ENCODE assay signal across 11 cellular contexts in the genomic region with DNA sequence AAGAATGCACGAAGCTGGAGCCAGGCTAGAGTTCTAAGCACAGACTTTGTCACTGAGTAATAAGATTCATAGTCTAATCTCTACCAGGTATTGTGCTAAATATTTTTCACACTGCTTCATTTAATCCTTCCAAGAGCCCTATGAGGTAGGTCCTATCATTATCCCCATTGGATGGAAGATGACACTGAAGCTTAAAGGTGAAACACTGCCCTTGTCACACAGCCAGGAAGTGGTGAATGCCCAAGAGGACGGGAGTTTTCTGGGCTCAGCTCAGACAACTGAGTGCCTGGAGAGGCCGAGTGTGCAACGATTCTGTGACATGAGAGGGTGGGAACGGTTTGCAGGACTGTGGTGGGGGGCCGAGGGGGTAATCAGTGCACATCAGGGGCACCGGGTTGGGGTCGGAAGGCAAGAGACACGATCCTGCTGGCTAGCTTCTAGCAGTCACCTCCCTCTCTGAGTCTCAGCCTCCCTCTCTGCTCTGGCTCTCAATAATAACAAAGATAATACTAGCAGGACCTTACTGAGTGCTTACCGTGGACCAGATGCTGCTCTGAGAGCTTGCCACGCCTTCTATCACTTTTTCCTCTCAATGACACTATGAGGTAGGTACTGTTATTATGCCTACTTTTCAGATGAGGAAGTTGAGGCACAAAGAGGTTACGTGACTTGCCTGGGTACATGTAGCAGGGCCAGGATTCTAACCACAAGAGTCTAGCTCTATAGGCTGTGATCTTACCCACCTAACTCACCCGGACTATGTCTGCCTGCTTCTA. TPM values are rescaled to one million over a fixed set of nuclear protein-coding genes. Genes with fewer than 3 reads are reported as not detected.
DNase-seq lines count a peak whose midpoint lies in the region; ATAC-seq and TF ChIP-seq lines count a peak whose summit lies in the region.
"Had no signal": no experiment of that assay in that cellular context is flagged by ENCODE, and none has a peak within 500 bp of the region (broad histone marks: within the 10 kb centered on the region; RNA-seq: fewer than 3 reads in every experiment).

No MANE protein-coding gene starts in this region.

- H3K4me1 Mint-ChIP-seq in T-helper 17 cell = peaks cover 17% of the 10 kb centered on the region

- peak overlapping the region; percentile 27 for H3K27ac Mint-ChIP-seq in T-helper 17 cell

- TF ChIP-seq EP300 in gastroesophageal sphincter (IDR thresholded peaks at IDR 0.05) = no peak

- H3K4me1 ChIP-seq in right atrium auricular region (peaks cover 0 to 35% of the 10 kb centered on the region in 2 donors), gastroesophageal sphincter (peaks cover 11 to 99% (median 37%) of the 10 kb centered on the region in 3 donors), tibial artery (peaks cover 9 to 74% (median 60%) of the 10 kb centered on the region in 4 donors)

- 0 to 30% methylated on average over 1 to 11 of the region's 13 CpGs for WGBS in gastroesophageal sphincter (ENCODE audit: low coverage in 1 of 2), 2 donors

- peaks cover 4% of the 10 kb centered on the region for H3K36me3 Mint-ChIP-seq in T-helper 17 cell (ENCODE audit: low read depth)

- no peak for TF ChIP-seq CTCF in right atrium auricular region (IDR thresholded peaks at IDR 0.05)
- no peak for TF ChIP-seq CTCF in gastroesophageal sphincter (IDR thresholded peaks at IDR 0.05)
- TF ChIP-seq CTCF in tibial artery (IDR thresholded peaks at IDR 0.05) = no peak

- H3K27me3 ChIP-seq in right atrium auricular region (no peaks in the 10 kb centered on the region), gastroesophageal sphincter (no peaks in the 10 kb centered on the region), tibial artery (no peaks in the 10 kb centered on the region)

- no peaks in the 10 kb centered on the region for H3K36me3 ChIP-seq in right atrium auricular region
- no peaks in the 10 kb centered on the region for H3K36me3 ChIP-seq in gastroesophageal sphincter
- H3K36me3 ChIP-seq in tibial artery = no peaks in the 10 kb centered on the region

- H3K4me3 Mint-ChIP-seq in T-helper 17 cell = peak overlapping the region; percentile 76

- peaks cover 8% of the 10 kb centered on the region for H3K27me3 Mint-ChIP-seq in T-helper 17 cell

- peak; percentile 17 for DNase-seq in Right ventricle myocardium inferior (ENCODE audit: missing footprints)
- DNase-seq in right atrium auricular region (ENCODE audit: low spot score) = no peak
- no peak for DNase-seq in T-helper 17 cell
- no peak for DNase-seq in tibial artery
- no peak for DNase-seq in stimulated activated naive CD4-positive, alpha-beta T cell treated with Interleukin-2 at 50 U/mL for 16 hours (lab: John Stamatoyannopoulos, UW)
- DNase-seq in NCI-H345 treated with DMSO at 0.1 percent for 48 hours (lab: John Stamatoyannopoulos, UW; ENCODE audit: unreplicated experiment) = no peak
- DNase-seq in NCI-H748 treated with DMSO at 0.1 percent for 48 hours (lab: John Stamatoyannopoulos, UW) = no peak
- DNase-seq: mammary epithelial cell had no signal

- TF ChIP-seq POLR2A in gastroesophageal sphincter (IDR thresholded peaks at IDR 0.05) = no peak

- no peaks in the 10 kb centered on the region for H3K9me3 ChIP-seq in right atrium auricular region
- H3K9me3 ChIP-seq in T-helper 17 cell (ENCODE audit: control insufficient read depth, low read length, poor library complexity, severe bottlenecking) = no peaks in the 10 kb centered on the region
- H3K9me3 ChIP-seq in gastroesophageal sphincter = no peaks in the 10 kb centered on the region
- no peaks in the 10 kb centered on the region for H3K9me3 ChIP-seq in tibial artery

- no peak overlapping the region for H3K4me3 ChIP-seq in right atrium auricular region
- H3K4me3 ChIP-seq in gastroesophageal sphincter = no peak overlapping the region
- no peak overlapping the region for H3K4me3 ChIP-seq in tibial artery

- intact Hi-C loops in Right ventricle myocardium inferior (cut with DNase I) = no loop called here
- intact Hi-C loops in tibial artery (cut with DNase I; ENCODE audit: low total_unique reads) = loop anchor here (10.0 kb wide), 1 partner anchor 869 kb away; no protein-coding TSS in a partner anchor

- H3K27ac ChIP-seq in right atrium auricular region (no peak overlapping the region), gastroesophageal sphincter (peak overlapping the region in 3 of 4 donors; percentile 86 to 90 (median 86)), tibial artery (peak overlapping the region; percentile 62 to 67)

- ATAC-seq in Right ventricle myocardium inferior (no peak), T-helper 17 cell (peak; percentile 52), gastroesophageal sphincter (no peak)

RNA-seq across cellular contexts. Expression of gene KCNQ4, which starts 12.4 kb away (rescaled TPM):
- total RNA-seq in Right ventricle myocardium inferior (2.8 TPM), right atrium auricular region (1 to 10 TPM; 1.0 to 1.7 TPM), T-helper 17 cell (under 1 TPM; 0.17 to 0.86 TPM), gastroesophageal sphincter (10 to 100 TPM in 3 of 4 donors, 1 to 10 TPM in 1; 6.1 to 25.5 (median 10.2) TPM)
- total RNA-seq: dermis microvascular lymphatic vessel endothelial cell, H4, mammary epithelial cell had no signal

Comparison
In these comparisons a context has a peak if more than half of its experiments do, and no peak if none do; other contexts are left out.
1. H3K27ac ChIP-seq: peak in gastroesophageal sphincter (3 of 4) and tibial artery (2 of 2); none in right atrium auricular region (0 of 2).